ENCODE assay signal across 20 cellular contexts in the genomic region with DNA sequence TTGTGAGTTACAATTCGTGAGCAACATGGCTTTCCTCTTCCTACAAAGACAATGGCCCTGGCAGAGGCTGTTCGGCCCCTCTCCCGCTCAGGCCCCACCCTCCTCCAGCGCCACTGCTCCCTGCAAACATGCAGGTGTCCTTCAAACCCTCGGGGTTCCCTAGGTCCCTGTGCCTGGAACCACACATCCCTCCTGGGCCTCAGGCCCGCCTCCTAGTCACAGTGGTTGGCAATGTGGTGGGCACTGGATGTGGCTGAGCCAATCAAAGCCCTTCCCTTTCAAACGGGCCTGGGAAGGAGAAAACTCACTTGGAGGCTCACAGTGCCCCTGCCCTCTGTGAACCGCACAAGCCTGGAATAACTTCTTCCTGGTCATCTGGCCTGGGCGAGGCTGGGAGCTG.
"Had no signal": no experiment of that assay in that cellular context is flagged by ENCODE, and none has a peak within 500 bp of the region (broad histone marks: within the 10 kb centered on the region; RNA-seq: fewer than 3 reads in every experiment).

No MANE protein-coding gene starts in this region.

- H3K9me3 Mint-ChIP-seq: memory B cell, nephron progenitor cell, type B pancreatic cell had no signal

- H3K27me3 ChIP-seq: right atrium auricular region had no signal

- FAIRE-seq: endometrium, frontal cortex, kidney had no signal

- ATAC-seq: esophagus mucosa, heart left ventricle, left cardiac atrium, lower lobe of right lung had no signal

- H3K27ac ChIP-seq: dorsolateral prefrontal cortex, heart left ventricle, left ventricle myocardium inferior, lower lobe of right lung, right atrium auricular region had no signal

- H3K4me1 ChIP-seq: lower lobe of right lung had no signal

- H3K4me3 ChIP-seq: dorsolateral prefrontal cortex, heart left ventricle, left ventricle myocardium inferior, lower lobe of right lung, right atrium auricular region, smooth muscle cell had no signal

- H3K4me1 Mint-ChIP-seq: memory B cell had no signal

- H3K36me3 Mint-ChIP-seq: memory B cell, type B pancreatic cell had no signal

- H3K4me3 Mint-ChIP-seq: memory B cell, nephron progenitor cell, type B pancreatic cell had no signal

- H3K36me3 ChIP-seq: heart left ventricle, left ventricle myocardium inferior, lower lobe of right lung, right atrium auricular region had no signal

- H3K4me2 ChIP-seq: smooth muscle cell had no signal

- H3K9me3 ChIP-seq: heart left ventricle, left ventricle myocardium inferior, lower lobe of right lung, right atrium auricular region had no signal

- DNase-seq: cortex of kidney; dorsolateral prefrontal cortex; effector CD8-positive, alpha-beta T cell; heart left ventricle; hippocampal formation; kidney; left cardiac atrium; left ventricle myocardium inferior; lower lobe of right lung; midbrain; nephron progenitor cell; stimulated activated CD4-positive, alpha-beta T cell treated with anti-CD3 and anti-CD28 coated beads, Interleukin-2, amount 100 ng/mL, for 48 hours; stimulated activated naive CD4-positive, alpha-beta T cell treated with Interleukin-2 at 50 U/mL for 16 hours had no signal

- H3K27ac Mint-ChIP-seq: memory B cell, nephron progenitor cell, type B pancreatic cell had no signal
